Comparison of ENCODE assay signal across 17 cellular contexts in genomic region chr1:21524220-21524619, GRCh38. TPM values are rescaled to one million over a fixed set of nuclear protein-coding genes. Genes with fewer than 3 reads are reported as not detected.
DNase-seq lines count a peak whose midpoint lies in the region; ATAC-seq and TF ChIP-seq lines count a peak whose summit lies in the region.
"Had no signal": no experiment of that assay in that cellular context is flagged by ENCODE, and none has a peak within 500 bp of the region (broad histone marks: within the 10 kb centered on the region; RNA-seq: fewer than 3 reads in every experiment).

No MANE protein-coding gene starts in this region.

- H3K36me3 Mint-ChIP-seq in MCF 10A (ENCODE audit: insufficient read depth, unreplicated experiment) (no peaks in the 10 kb centered on the region), naive B cell (no peaks in the 10 kb centered on the region)
- H3K36me3 Mint-ChIP-seq: CD14-positive monocyte had no signal

- no peak for TF ChIP-seq POLR2A in breast epithelium (IDR thresholded peaks at IDR 0.05)

- no peak overlapping the region for H2BK15ac ChIP-seq in mesendoderm (replicated peaks; ENCODE audit: low read depth)

- no peaks in the 10 kb centered on the region for H3K4me1 ChIP-seq in breast epithelium
- no peaks in the 10 kb centered on the region for H3K4me1 ChIP-seq in mesendoderm (ENCODE audit: control insufficient read depth, low read depth, low read length)

- CTCF ChIA-PET in MCF 10A (lab: Yijun Ruan, JAX) = interaction anchor here (0.9 to 1.1 kb wide), 3 partner anchors 152 to 291 kb away, joined by 3 to 4 read pairs (median 3); no protein-coding TSS in a partner anchor

- no peaks in the 10 kb centered on the region for H3K9me3 ChIP-seq in breast epithelium
- H3K9me3 ChIP-seq: HAP-1, SK-N-SH had no signal

- H3K56ac ChIP-seq in mesendoderm (ENCODE audit: low read length) = no peak overlapping the region

- ATAC-seq in naive B cell (ENCODE audit: low read depth in 2 of 2) (no peak), HG03175 (IDR thresholded peaks at IDR 0.05; ENCODE audit: unreplicated experiment) (no peak), HG03280 (IDR thresholded peaks at IDR 0.05; ENCODE audit: unreplicated experiment) (no peak)

- H2AK5ac ChIP-seq in mesendoderm (ENCODE audit: low read length) = no peak overlapping the region

- H3K27ac Mint-ChIP-seq in MCF 10A (ENCODE audit: low read depth, unreplicated experiment) = no peak overlapping the region
- peak overlapping the region in 4 of 6 donors; percentile 3 to 95 (median 35) for H3K27ac Mint-ChIP-seq in naive B cell

- WGBS in mesendoderm (ENCODE audit: extremely low coverage, insufficient coverage, low lambda C conversion rate) = no CpG with 5 or more reads among the region's 5 CpGs

- intact Hi-C loops in breast epithelium (cut with DNase I; ENCODE audit: low total_unique reads) = no loop called here
- intact Hi-C loops in MCF 10A (cut with micrococcal nuclease) = no loop called here

- H3K27me3 ChIP-seq in breast epithelium (no peaks in the 10 kb centered on the region), mesendoderm (ENCODE audit: insufficient read depth, low read length, poor library complexity) (no peaks in the 10 kb centered on the region)

- no peak overlapping the region for H3K4me3 ChIP-seq in breast epithelium
- H3K4me3 ChIP-seq in mesendoderm (ENCODE audit: low read length) = no peak overlapping the region
- H3K4me3 ChIP-seq: HAP-1 had no signal

- no peak overlapping the region for H3K9ac ChIP-seq in mesendoderm (ENCODE audit: low read length)
- H3K9ac ChIP-seq: SK-N-SH had no signal

- H3K23ac ChIP-seq in mesendoderm (ENCODE audit: low read length) = no peak overlapping the region

- no peak overlapping the region for H2BK120ac ChIP-seq in mesendoderm (ENCODE audit: low read depth, low read length)

- TF ChIP-seq CTCF in breast epithelium (IDR thresholded peaks at IDR 0.05) = no peak
- no peak for TF ChIP-seq CTCF in MCF 10A (IDR thresholded peaks at IDR 0.05; ENCODE audit: unreplicated experiment)

- POLR2A ChIA-PET in MCF 10A (lab: Yijun Ruan, JAX) = no interaction called here

- H3K4me3 Mint-ChIP-seq in MCF 10A (ENCODE audit: unreplicated experiment) = no peak overlapping the region
- H3K4me3 Mint-ChIP-seq in naive B cell = peak overlapping the region in 5 of 8 donors; percentile 38 to 88 (median 61)

- H3K79me2 ChIP-seq in mesendoderm (ENCODE audit: control insufficient read depth, insufficient read depth, low read length) = peaks cover 2% of the 10 kb centered on the region

- no peaks in the 10 kb centered on the region for H3K36me3 ChIP-seq in breast epithelium
- H3K36me3 ChIP-seq in mesendoderm (ENCODE audit: control insufficient read depth, insufficient read depth, low read length) = no peaks in the 10 kb centered on the region
- H3K36me3 ChIP-seq: HAP-1 had no signal

- no peak overlapping the region for H4K8ac ChIP-seq in mesendoderm (ENCODE audit: low read depth, low read length)

- no peak overlapping the region for H3K4me2 ChIP-seq in mesendoderm (ENCODE audit: low read length)
- H3K4me2 ChIP-seq: SK-N-SH had no signal

- H3K9me3 Mint-ChIP-seq in MCF 10A (ENCODE audit: unreplicated experiment) (no peaks in the 10 kb centered on the region), naive B cell (no peaks in the 10 kb centered on the region)

- no TSS peak for BruUV-seq in MCF 10A (replicated peaks; lab: Mats Ljungman, UMichigan)

- H3K18ac ChIP-seq in mesendoderm (ENCODE audit: low read length) = no peak overlapping the region

- DNase-seq in breast epithelium (ENCODE audit: low spot score in 2 of 2) = no peak
- DNase-seq in MCF 10A (ENCODE audit: unreplicated experiment) = no peak
- DNase-seq in caudate nucleus (lab: John Stamatoyannopoulos, UW) = no peak
- DNase-seq in naive B cell = no peak
- DNase-seq in mesendoderm = no peak
- no peak for DNase-seq in NOMO-1 (lab: John Stamatoyannopoulos, UW; ENCODE audit: unreplicated experiment in 2 of 2)
- DNase-seq: DMS53; NCI-H1694; NCI-H2107; NCI-H226; NK-92 treated with Interleukin-12 subunit alpha and Interleukin-12 subunit beta, amount 100 ng/mL, for 24 hours; SK-N-SH had no signal

- no peaks in the 10 kb centered on the region for H3K4me1 Mint-ChIP-seq in MCF 10A (ENCODE audit: insufficient read depth, unreplicated experiment)
- H3K4me1 Mint-ChIP-seq in naive B cell = peaks cover 27 to 70% (median 49%) of the 10 kb centered on the region in 3 donors

- no peak overlapping the region for H3K4ac ChIP-seq in mesendoderm (ENCODE audit: low read depth, low read length)

- no peak overlapping the region for H4K5ac ChIP-seq in mesendoderm (ENCODE audit: low read length)

- H3K27ac ChIP-seq in breast epithelium = peak overlapping the region; percentile 68 to 74
- peak overlapping the region; percentile 39 for H3K27ac ChIP-seq in caudate nucleus (ENCODE audit: low read depth, low read length)
- no peak overlapping the region for H3K27ac ChIP-seq in mesendoderm (ENCODE audit: low read depth, low read length)
- H3K27ac ChIP-seq: 22Rv1 had no signal

- no peak overlapping the region for H2BK5ac ChIP-seq in mesendoderm (ENCODE audit: low read length)

- H3K27me3 Mint-ChIP-seq in MCF 10A (ENCODE audit: insufficient read depth, unreplicated experiment) = peaks cover 1% of the 10 kb centered on the region
- H3K27me3 Mint-ChIP-seq in naive B cell = no peaks in the 10 kb centered on the region

- peaks cover 8% of the 10 kb centered on the region for H3K79me1 ChIP-seq in mesendoderm (ENCODE audit: low read length)

RNA-seq across cellular contexts. Expression of gene ALPL, which starts 15.0 kb away (rescaled TPM):
- total RNA-seq in breast epithelium = 10 to 100 TPM in 2 of 3 donors, 1 to 10 TPM in 1; 2.9 to 98.0 (median 17.4) TPM
- total RNA-seq in MCF 10A (2022) = not detected in 2 replicates
- polyA plus RNA-seq in naive B cell (ENCODE audit: low read depth in 6 of 6) = 1 to 10 TPM in 1 of 6 donors, under 1 TPM in 3, not detected in 2; 0.53 to 1.8 (median 0.66) TPM
- 126 TPM for polyA plus RNA-seq in mesendoderm (2013, experiment 1 of 2)
- 125 TPM for polyA plus RNA-seq in mesendoderm (2013, experiment 2 of 2)
- polyA plus RNA-seq: CD14-positive monocyte had no signal
